In genomic region chr1:209585672-209586071, GRCh38 we compare ENCODE assay signal across 10 cellular contexts. TPM values are rescaled to one million over a fixed set of nuclear protein-coding genes. Genes with fewer than 3 reads are reported as not detected.
DNase-seq lines count a peak whose midpoint lies in the region; ATAC-seq, FAIRE-seq and TF ChIP-seq lines count a peak whose summit lies in the region.
"Had no signal": no experiment of that assay in that cellular context is flagged by ENCODE, and none has a peak within 500 bp of the region (broad histone marks: within the 10 kb centered on the region; RNA-seq: fewer than 3 reads in every experiment).

No MANE protein-coding gene starts in this region.

- peak; percentile 45 for DNase-seq in HPDE6-E6E7 (ENCODE audit: extremely low spot score)
- peak in 1 of 2 experiments; percentile 43 for DNase-seq in PC-9
- peak; percentile 47 for DNase-seq in fibroblast of pulmonary artery (ENCODE audit: low read depth)
- peak; percentile 33 for DNase-seq in neural crest cell (ENCODE audit: low read depth, low spot score)
- no peak for DNase-seq in GM12891 (ENCODE audit: insufficient read length, low spot score)
- no peak for DNase-seq in GF-D8 (lab: John Stamatoyannopoulos, UW)
- DNase-seq in COLO829 (ENCODE audit: low spot score) = no peak

- H3K79me2 ChIP-seq in PC-9 (ENCODE audit: low read depth) = no peaks in the 10 kb centered on the region

- CTCF ChIA-PET in PC-9 (lab: Charles Lee) = no interaction called here

- peaks cover 4% of the 10 kb centered on the region for H3K27me3 Mint-ChIP-seq in neural crest cell (ENCODE audit: low read depth)

- ATAC-seq in GM19023 (IDR thresholded peaks at IDR 0.05; ENCODE audit: unreplicated experiment) = no peak

- H3K36me3 ChIP-seq in PC-9 (ENCODE audit: low read depth) = no peaks in the 10 kb centered on the region

- no peak for TF ChIP-seq CTCF in PC-9 (conservative IDR thresholded peaks at IDR 0.05)
- no peak for TF ChIP-seq CTCF in fibroblast of pulmonary artery (IDR thresholded peaks at IDR 0.05; ENCODE audit: low read length, missing control alignments)
- peak; percentile 19 for TF ChIP-seq CTCF in neural crest cell (conservative IDR thresholded peaks at IDR 0.05)

- no peak overlapping the region for H3K27ac Mint-ChIP-seq in neural crest cell (ENCODE audit: unreplicated experiment)
- H3K27ac Mint-ChIP-seq: IgD-negative memory B cell; stimulated activated naive CD8-positive, alpha-beta T cell treated with anti-CD3 and anti-CD28 coated beads, Interleukin-15, Interleukin-2, amounts not matched to agents 100 ng/mL and 50 ng/mL, for 24 hours had no signal

- no peak overlapping the region for H3K4me3 ChIP-seq in PC-9
- no peak overlapping the region for H3K4me3 ChIP-seq in fibroblast of pulmonary artery (replicated peaks; ENCODE audit: low read depth, low read length)

- H3K4me1 ChIP-seq in PC-9 (replicated peaks; ENCODE audit: insufficient read depth) = peaks cover 14% of the 10 kb centered on the region

- TF ChIP-seq POLR2A in GM12891 (IDR thresholded peaks at IDR 0.05; ENCODE audit: low read depth, low read length) = no peak

- intact Hi-C loops in PC-9 (cut with micrococcal nuclease; ENCODE audit: unreplicated experiment) = no loop called here

- H3K4me1 Mint-ChIP-seq in neural crest cell = peaks cover 8% of the 10 kb centered on the region
- H3K4me1 Mint-ChIP-seq: IgD-negative memory B cell had no signal

- H3K27ac ChIP-seq in PC-9 = no peak overlapping the region

- H2AFZ ChIP-seq in PC-9 = no peak overlapping the region

- H3F3A ChIP-seq in PC-9 (ENCODE audit: insufficient read depth, low read depth) = peaks cover 11% of the 10 kb centered on the region; the same call in 1 of the 2 replicates

- H3K4me2 ChIP-seq in PC-9 = peak overlapping the region; percentile 26; the same call in 1 of the 2 replicates

- FAIRE-seq in GM12891 (lab: Jason Lieb, UNC) = no peak

- H3K36me3 Mint-ChIP-seq in neural crest cell (ENCODE audit: low read depth) = no peaks in the 10 kb centered on the region
- H3K36me3 Mint-ChIP-seq: IgD-negative memory B cell had no signal

- no peaks in the 10 kb centered on the region for H3K9me3 ChIP-seq in PC-9 (ENCODE audit: insufficient read depth, low read depth)

- no peaks in the 10 kb centered on the region for H4K20me1 ChIP-seq in PC-9 (ENCODE audit: insufficient read depth)

- no peaks in the 10 kb centered on the region; the same call in 1 of the 2 replicates for H3K27me3 ChIP-seq in PC-9 (ENCODE audit: insufficient read depth, low read depth)

- H3K9me2 ChIP-seq in PC-9 (ENCODE audit: insufficient read depth) = no peaks in the 10 kb centered on the region

- H3K4me3 Mint-ChIP-seq in neural crest cell = peak overlapping the region; percentile 39
- H3K4me3 Mint-ChIP-seq: stimulated activated naive CD8-positive, alpha-beta T cell treated with anti-CD3 and anti-CD28 coated beads, Interleukin-15, Interleukin-2, amounts not matched to agents 100 ng/mL and 50 ng/mL, for 24 hours had no signal

- POLR2A ChIA-PET in PC-9 (lab: Charles Lee; ENCODE audit: unreplicated experiment) = no interaction called here

- no TSS peak for BruUV-seq in PC-9 (replicated peaks; lab: Mats Ljungman, UMichigan)

- H3K9me3 Mint-ChIP-seq in neural crest cell = no peaks in the 10 kb centered on the region
- H3K9me3 Mint-ChIP-seq: IgD-negative memory B cell; stimulated activated naive CD8-positive, alpha-beta T cell treated with anti-CD3 and anti-CD28 coated beads, Interleukin-15, Interleukin-2, amounts not matched to agents 100 ng/mL and 50 ng/mL, for 24 hours had no signal

TF ChIP-seq in GM12891, 5 proteins besides CTCF, POLR2A, EP300 and RAD21:
- TF ChIP-seq TAF1 (IDR thresholded peaks at IDR 0.05; ENCODE audit: low read depth, low read length) (no peak), SPI1 (IDR thresholded peaks at IDR 0.05; ENCODE audit: low read depth, low read length) (no peak), POLR2AphosphoS5 (IDR thresholded peaks at IDR 0.05; ENCODE audit: low read depth, low read length) (no peak), POU2F2 (IDR thresholded peaks at IDR 0.05; ENCODE audit: low read depth, low read length) (no peak), PAX5 (IDR thresholded peaks at IDR 0.05; ENCODE audit: insufficient read depth, low read length, severe bottlenecking) (no peak)

RNA-seq across cellular contexts. Expression of gene CAMK1G, which starts 2.2 kb away (rescaled TPM):
- total RNA-seq in PC-9 (2021) = not detected in 2 replicates
- 1.1 and 1.8 TPM in 2 replicates for total RNA-seq in neural crest cell
- 0.21 TPM for polyA plus RNA-seq in GM12891 (2012; ENCODE audit: low read depth, missing spikeins)
- polyA plus RNA-seq: IgD-negative memory B cell had no signal

Comparison
In these comparisons a context has a peak if more than half of its experiments do, and no peak if none do; other contexts are left out.
1. DNase-seq: peak in HPDE6-E6E7 (single experiment), fibroblast of pulmonary artery (single experiment) and neural crest cell (single experiment); none in GM12891 (single experiment), GF-D8 (single experiment) and COLO829 (single experiment).